Comparison of ENCODE assay signal across 10 cellular contexts in genomic region chr6:104941694-104942177, GRCh38. TPM values are rescaled to one million over a fixed set of nuclear protein-coding genes. Genes with fewer than 3 reads are reported as not detected.
A peak's percentile ranks its signal among the peaks of the same experiment; 100 is the strongest.
DNase-seq lines count a peak whose midpoint lies in the region; ATAC-seq and TF ChIP-seq lines count a peak whose summit lies in the region.
"Had no signal": no experiment of that assay in that cellular context is flagged by ENCODE, and none has a peak within 500 bp of the region (broad histone marks: within the 10 kb centered on the region; RNA-seq: fewer than 3 reads in every experiment).

No MANE protein-coding gene starts in this region.

- H3K9me2 ChIP-seq in GM23338 (ENCODE audit: insufficient read depth): no peaks in the 10 kb centered on the region

- H3K27me3 Mint-ChIP-seq in GM23338 (ENCODE audit: insufficient read depth, low read depth, poor library complexity) (peaks cover 9% of the 10 kb centered on the region), memory B cell (no peaks in the 10 kb centered on the region)
- H3K27me3 Mint-ChIP-seq in activated CD8-positive, alpha-beta T cell treated with anti-CD3 and anti-CD28 coated beads, Interleukin-2, amount 10 ng/mL, durations not matched to agents 7 days and 5 days (ENCODE audit: low read depth): peaks cover 28% of the 10 kb centered on the region

- no peaks in the 10 kb centered on the region for H4K20me1 ChIP-seq in GM23338 (replicated peaks; ENCODE audit: insufficient read depth)

- peak overlapping the region; percentile 73 for H3K4me2 ChIP-seq in GM23338

- H3K4me1 Mint-ChIP-seq in GM23338 (peaks cover 29% of the 10 kb centered on the region), memory B cell (no peaks in the 10 kb centered on the region)
- peaks cover 10% of the 10 kb centered on the region for H3K4me1 Mint-ChIP-seq in activated CD8-positive, alpha-beta T cell treated with anti-CD3 and anti-CD28 coated beads, Interleukin-2, amount 10 ng/mL, durations not matched to agents 7 days and 5 days (ENCODE audit: low read depth)

- H3K4me1 ChIP-seq in GM23338 (ENCODE audit: insufficient read depth) (peaks cover 13% of the 10 kb centered on the region), upper lobe of right lung (no peaks in the 10 kb centered on the region)

- no peak for ATAC-seq in GM23338
- ATAC-seq in activated CD8-positive, alpha-beta T cell treated with anti-CD3 and anti-CD28 coated beads, Interleukin-2, amount 10 ng/mL, durations not matched to agents 7 days and 5 days: no peak
- no peak for ATAC-seq in memory B cell (ENCODE audit: low read depth)
- ATAC-seq in upper lobe of right lung: no peak
- ATAC-seq in left cardiac atrium: no peak

- DNase-seq in GM23338 (ENCODE audit: low spot score) (peak; percentile 57), memory B cell (ENCODE audit: low spot score in 2 of 2) (no peak), HCEC 1CT (no peak), ecto neural progenitor cell (ENCODE audit: low spot score) (no peak), upper lobe of right lung (no peak), left cardiac atrium (no peak)
- no peak for DNase-seq in activated CD8-positive, alpha-beta T cell treated with anti-CD3 and anti-CD28 coated beads, Interleukin-2, amount 10 ng/mL, durations not matched to agents 7 days and 5 days
- DNase-seq: foreskin melanocyte, NCI-H1105 treated with DMSO at 0.1 percent for 48 hours had no signal

- H3K27ac Mint-ChIP-seq in GM23338 (peak overlapping the region; percentile 98), memory B cell (no peak overlapping the region)
- no peak overlapping the region for H3K27ac Mint-ChIP-seq in activated CD8-positive, alpha-beta T cell treated with anti-CD3 and anti-CD28 coated beads, Interleukin-2, amount 10 ng/mL, durations not matched to agents 7 days and 5 days

- POLR2A ChIA-PET in activated CD8-positive, alpha-beta T cell treated with anti-CD3 and anti-CD28 coated beads, Interleukin-2, amount 10 ng/mL, durations not matched to agents 7 days and 5 days (lab: Charles Lee): no interaction called here

- peaks cover 48% of the 10 kb centered on the region for H3K79me2 ChIP-seq in GM23338 (replicated peaks; ENCODE audit: insufficient read depth)

- H3K9me3 Mint-ChIP-seq in GM23338 (no peaks in the 10 kb centered on the region), memory B cell (no peaks in the 10 kb centered on the region)
- no peaks in the 10 kb centered on the region for H3K9me3 Mint-ChIP-seq in activated CD8-positive, alpha-beta T cell treated with anti-CD3 and anti-CD28 coated beads, Interleukin-2, amount 10 ng/mL, durations not matched to agents 7 days and 5 days (ENCODE audit: insufficient read depth)

- H3K4me3 Mint-ChIP-seq in GM23338: peak overlapping the region; percentile 95
- peak overlapping the region; percentile 61 for H3K4me3 Mint-ChIP-seq in activated CD8-positive, alpha-beta T cell treated with anti-CD3 and anti-CD28 coated beads, Interleukin-2, amount 10 ng/mL, durations not matched to agents 7 days and 5 days
- peak overlapping the region; percentile 65 for H3K4me3 Mint-ChIP-seq in memory B cell

- no peaks in the 10 kb centered on the region for H3F3A ChIP-seq in GM23338 (replicated peaks; ENCODE audit: low read depth)

- H3K27me3 ChIP-seq in GM23338 (ENCODE audit: insufficient read depth): no peaks in the 10 kb centered on the region
- H3K27me3 ChIP-seq in upper lobe of right lung: peaks cover 86% of the 10 kb centered on the region

- H3K36me3 Mint-ChIP-seq in GM23338 (ENCODE audit: low read depth): peaks cover 8% of the 10 kb centered on the region; the same call in 2 of the 3 replicates
- H3K36me3 Mint-ChIP-seq in activated CD8-positive, alpha-beta T cell treated with anti-CD3 and anti-CD28 coated beads, Interleukin-2, amount 10 ng/mL, durations not matched to agents 7 days and 5 days (ENCODE audit: low read depth): peaks cover 9% of the 10 kb centered on the region
- H3K36me3 Mint-ChIP-seq in memory B cell: no peaks in the 10 kb centered on the region

- CTCF ChIA-PET in activated CD8-positive, alpha-beta T cell treated with anti-CD3 and anti-CD28 coated beads, Interleukin-2, amount 10 ng/mL, durations not matched to agents 7 days and 5 days (lab: Charles Lee): no interaction called here

- no peaks in the 10 kb centered on the region for H3K9me3 ChIP-seq in upper lobe of right lung

- no peaks in the 10 kb centered on the region for H3K36me3 ChIP-seq in GM23338 (ENCODE audit: insufficient read depth)
- H3K36me3 ChIP-seq in upper lobe of right lung: no peaks in the 10 kb centered on the region

- peak; percentile 69 for TF ChIP-seq CTCF in C4-2B (conservative IDR thresholded peaks at IDR 0.05)
- TF ChIP-seq CTCF in GM23338 (conservative IDR thresholded peaks at IDR 0.05; ENCODE audit: low read depth in 2 of 2): no peak
- TF ChIP-seq CTCF in upper lobe of right lung (IDR thresholded peaks at IDR 0.05): no peak

- H2AFZ ChIP-seq in GM23338: no peak overlapping the region; the same call in 1 of the 2 replicates

- intact Hi-C loops in upper lobe of right lung (cut with DNase I) (no loop called here), left cardiac atrium (cut with DNase I) (no loop called here)

- H3K27ac ChIP-seq in C4-2B: no peak overlapping the region
- H3K27ac ChIP-seq in GM23338 (ENCODE audit: low read depth): peak overlapping the region; percentile 80; the same call in 1 of the 2 replicates
- no peak overlapping the region for H3K27ac ChIP-seq in upper lobe of right lung

- H3K4me3 ChIP-seq in GM23338 (peak overlapping the region; percentile 56), upper lobe of right lung (no peak overlapping the region)

TF ChIP-seq in GM23338, 12 proteins besides CTCF, POLR2A, EP300 and RAD21:
- TF ChIP-seq CREB1 (CRISPR knock-in tag; IDR thresholded peaks at IDR 0.05; ENCODE audit: low read depth) (no peak), JUNB (IDR thresholded peaks at IDR 0.05; ENCODE audit: unreplicated experiment) (no peak), ZNF331 (CRISPR knock-in tag; IDR thresholded peaks at IDR 0.05; ENCODE audit: low read depth) (no peak)

RNA-seq across cellular contexts. Expression of gene LIN28B, which starts 15.2 kb away (rescaled TPM):
- 96.4 and 99.2 TPM in 2 replicates for total RNA-seq in GM23338 (2014; rRNA removed; shearing (Covaris generic))
- polyA plus RNA-seq in GM23338 (2016; fragmentation: Nextera tagmentation; extraction: Ambion mirVana): 28.9 and 35.3 TPM in 2 replicates
- total RNA-seq in activated CD8-positive, alpha-beta T cell treated with anti-CD3 and anti-CD28 coated beads, Interleukin-2, amount 10 ng/mL, durations not matched to agents 7 days and 5 days: not detected
- not detected for total RNA-seq in upper lobe of right lung
- not detected for total RNA-seq in left cardiac atrium

Comparison
In these comparisons a context has a peak if more than half of its experiments do, and no peak if none do; other contexts are left out.
1. RNA of gene LIN28B, which starts 15.2 kb away (total RNA-seq): 96.4 to 99.2 TPM in GM23338; not detected in left cardiac atrium, not detected in activated CD8-positive, alpha-beta T cell treated with anti-CD3 and anti-CD28 coated beads, Interleukin-2, amount 10 ng/mL, durations not matched to agents 7 days and 5 days and not detected in upper lobe of right lung (single experiment); every median in the first group is over 10 times any median in the second.
2. Peak in every context shown above with its lines, with median percentiles within 50 percentile points of each other: H3K4me3 Mint-ChIP-seq.